ENCODE assay signal across 19 cellular contexts in genomic region chr12:112812598-112813406, GRCh38. TPM values are rescaled to one million over a fixed set of nuclear protein-coding genes. Genes with fewer than 3 reads are reported as not detected.
DNase-seq lines count a peak whose midpoint lies in the region; ATAC-seq, FAIRE-seq and TF ChIP-seq lines count a peak whose summit lies in the region.
"Had no signal": no experiment of that assay in that cellular context is flagged by ENCODE, and none has a peak within 500 bp of the region (broad histone marks: within the 10 kb centered on the region; RNA-seq: fewer than 3 reads in every experiment).

No MANE protein-coding gene starts in this region.

- no peaks in the 10 kb centered on the region for H3K36me3 Mint-ChIP-seq in GM23338 (ENCODE audit: low read depth)
- no peaks in the 10 kb centered on the region for H3K36me3 Mint-ChIP-seq in osteocyte (ENCODE audit: unreplicated experiment)
- H3K36me3 Mint-ChIP-seq: CD4-positive, alpha-beta memory T cell; IgD-negative memory B cell had no signal

- H3K23ac ChIP-seq in neuronal stem cell (ENCODE audit: low read depth, low read length, poor library complexity) = no peak overlapping the region

- H3K79me1 ChIP-seq in neuronal stem cell (ENCODE audit: low read depth, low read length) = no peaks in the 10 kb centered on the region

- POLR2A ChIA-PET in PC-3 (lab: Charles Lee; ENCODE audit: unreplicated experiment) = no interaction called here

- intact Hi-C loops in PC-3 (cut with micrococcal nuclease) = no loop called here

- ATAC-seq in GM23338 (peak; percentile 40; the same call in 2 of the 3 replicates), PC-3 (no peak), GM19395 (IDR thresholded peaks at IDR 0.05; ENCODE audit: unreplicated experiment) (no peak)

- FAIRE-seq in bronchial epithelial cell (lab: Jason Lieb, UNC) = peak; percentile 50

- H2AFZ ChIP-seq in GM23338 = no peak overlapping the region
- H2AFZ ChIP-seq in PC-3 (ENCODE audit: low read length) = no peak overlapping the region
- no peak overlapping the region for H2AFZ ChIP-seq in neuronal stem cell (ENCODE audit: low read length)
- H2AFZ ChIP-seq: PC-9 had no signal

- H3F3A ChIP-seq in GM23338 (replicated peaks; ENCODE audit: low read depth) = no peaks in the 10 kb centered on the region
- no peaks in the 10 kb centered on the region for H3F3A ChIP-seq in PC-3 (ENCODE audit: low read length, unreplicated experiment)

- H3K9me3 ChIP-seq in PC-3 (ENCODE audit: low read length) (no peaks in the 10 kb centered on the region), neuronal stem cell (replicated peaks in 1 of 2; ENCODE audit: control insufficient read depth in 2 of 2, insufficient read depth in 1 of 2, low read depth in 1 of 2, low read length in 2 of 2) (no peaks in the 10 kb centered on the region)

- H3K14ac ChIP-seq in neuronal stem cell (ENCODE audit: low read length) = no peak overlapping the region

- H3K27ac Mint-ChIP-seq in GM23338 (no peak overlapping the region), osteocyte (ENCODE audit: unreplicated experiment) (no peak overlapping the region)
- H3K27ac Mint-ChIP-seq: CD4-positive, alpha-beta memory T cell; H9; IgD-negative memory B cell had no signal

- H3K9me3 Mint-ChIP-seq in GM23338 = no peaks in the 10 kb centered on the region
- H3K9me3 Mint-ChIP-seq in osteocyte (ENCODE audit: unreplicated experiment) = no peaks in the 10 kb centered on the region
- H3K9me3 Mint-ChIP-seq: CD4-positive, alpha-beta memory T cell; H9; IgD-negative memory B cell had no signal

- H3K36me3 ChIP-seq in GM23338 (ENCODE audit: insufficient read depth) (no peaks in the 10 kb centered on the region), PC-3 (ENCODE audit: low read depth, low read length) (no peaks in the 10 kb centered on the region), bronchial epithelial cell (ENCODE audit: control insufficient read depth, insufficient read depth, low read length) (no peaks in the 10 kb centered on the region), neuronal stem cell (replicated peaks in 1 of 2; ENCODE audit: control insufficient read depth in 2 of 2, insufficient read depth in 2 of 2, low read length in 2 of 2) (no peaks in the 10 kb centered on the region)

- CTCF ChIA-PET in PC-3 (lab: Charles Lee) = no interaction called here

- H3K9me2 ChIP-seq in GM23338 (ENCODE audit: insufficient read depth) (no peaks in the 10 kb centered on the region), PC-3 (replicated peaks; ENCODE audit: low read length) (no peaks in the 10 kb centered on the region)

- DNase-seq in GM23338 (ENCODE audit: low spot score) (no peak), PC-3 (peak; percentile 19), bronchial epithelial cell (ENCODE audit: low read depth) (no peak), osteocyte (ENCODE audit: extremely low spot score, unreplicated experiment) (peak; percentile 23), AG08395 (ENCODE audit: low spot score) (no peak), neuronal stem cell (ENCODE audit: low spot score) (no peak)
- DNase-seq: AML-193; Calu3; CD4-positive, alpha-beta memory T cell; DMS53; H9; MV-4-11; NCI-H1417; NCI-H187 treated with DMSO at 0.1 percent for 48 hours; NCI-H748 treated with DMSO at 0.1 percent for 48 hours; PC-9 had no signal

- no peak overlapping the region for H2BK5ac ChIP-seq in neuronal stem cell (ENCODE audit: low read length)

- H3K4me1 Mint-ChIP-seq in GM23338 (no peaks in the 10 kb centered on the region; the same call in 1 of the 3 replicates), osteocyte (ENCODE audit: unreplicated experiment) (no peaks in the 10 kb centered on the region)

- H3K4me2 ChIP-seq in GM23338 (no peak overlapping the region), PC-3 (ENCODE audit: low read length) (no peak overlapping the region), neuronal stem cell (ENCODE audit: insufficient read depth, low read length, poor library complexity, severe bottlenecking) (no peak overlapping the region)
- H3K4me2 ChIP-seq: PC-9 had no signal

- H3K79me2 ChIP-seq in GM23338 (replicated peaks; ENCODE audit: insufficient read depth) (no peaks in the 10 kb centered on the region), PC-3 (ENCODE audit: low read length) (no peaks in the 10 kb centered on the region)

- H4K20me1 ChIP-seq in GM23338 (replicated peaks; ENCODE audit: insufficient read depth) (no peaks in the 10 kb centered on the region), PC-3 (ENCODE audit: low read length) (no peaks in the 10 kb centered on the region)

- no peak overlapping the region for H4K91ac ChIP-seq in neuronal stem cell (ENCODE audit: low read depth, low read length, poor library complexity)

- no peak overlapping the region for H3K18ac ChIP-seq in neuronal stem cell (ENCODE audit: low read length)

- no peak overlapping the region for H3K4ac ChIP-seq in neuronal stem cell (ENCODE audit: low read length)

- no CpG with 5 or more reads among the region's 1 CpG for WGBS in neuronal stem cell (ENCODE audit: extremely low coverage in 2 of 2, insufficient read length in 2 of 2, insufficient replicate concordance in 1 of 2), 2 donors

- no peak overlapping the region for H4K8ac ChIP-seq in neuronal stem cell (ENCODE audit: low read depth, low read length)

- H3K9ac ChIP-seq in PC-3 (ENCODE audit: low read length) (no peak overlapping the region), neuronal stem cell (ENCODE audit: low read depth, low read length, poor library complexity) (no peak overlapping the region)

- TF ChIP-seq CTCF in GM23338 (conservative IDR thresholded peaks at IDR 0.05; ENCODE audit: low read depth in 2 of 2) = no peak
- TF ChIP-seq CTCF in PC-3 (conservative IDR thresholded peaks at IDR 0.05; ENCODE audit: low read depth, low read length) = no peak
- TF ChIP-seq CTCF in bronchial epithelial cell (IDR thresholded peaks at IDR 0.05; ENCODE audit: insufficient read depth, low read length, severe bottlenecking) = no peak
- no peak for TF ChIP-seq CTCF in osteocyte (IDR thresholded peaks at IDR 0.05)

- peaks cover 2% of the 10 kb centered on the region for H3K27me3 Mint-ChIP-seq in GM23338 (ENCODE audit: insufficient read depth, low read depth, poor library complexity)
- H3K27me3 Mint-ChIP-seq in osteocyte (ENCODE audit: unreplicated experiment) = no peaks in the 10 kb centered on the region

- H3K27me3 ChIP-seq in GM23338 (ENCODE audit: insufficient read depth) (no peaks in the 10 kb centered on the region), PC-3 (ENCODE audit: low read length) (peaks cover 68% of the 10 kb centered on the region), bronchial epithelial cell (ENCODE audit: control insufficient read depth, insufficient read depth, low read length) (peaks cover 6% of the 10 kb centered on the region), neuronal stem cell (ENCODE audit: control insufficient read depth in 3 of 3, insufficient read depth in 3 of 3, low read depth in 1 of 3, low read length in 3 of 3) (peaks cover 0 to 7% (median 0%) of the 10 kb centered on the region in 3 experiments)

- no TSS peak for BruUV-seq in PC-3 (replicated peaks; lab: Mats Ljungman, UMichigan)

- no peak overlapping the region for H2AK5ac ChIP-seq in neuronal stem cell (ENCODE audit: low read depth, low read length)

- H3K4me3 Mint-ChIP-seq in GM23338 (no peak overlapping the region), osteocyte (ENCODE audit: unreplicated experiment) (no peak overlapping the region)
- H3K4me3 Mint-ChIP-seq: CD4-positive, alpha-beta memory T cell; H9; IgD-negative memory B cell had no signal

- no peak overlapping the region for H3K27ac ChIP-seq in GM23338 (ENCODE audit: low read depth)
- no peak overlapping the region for H3K27ac ChIP-seq in PC-3 (ENCODE audit: low read length)
- no peak overlapping the region for H3K27ac ChIP-seq in neuronal stem cell (replicated peaks; ENCODE audit: low read length)
- H3K27ac ChIP-seq: PC-9 had no signal

- no peaks in the 10 kb centered on the region for H3K4me1 ChIP-seq in GM23338 (ENCODE audit: insufficient read depth)
- no peaks in the 10 kb centered on the region for H3K4me1 ChIP-seq in PC-3 (ENCODE audit: insufficient read depth, low read length)
- no peaks in the 10 kb centered on the region for H3K4me1 ChIP-seq in neuronal stem cell (ENCODE audit: control insufficient read depth in 2 of 2, insufficient read depth in 1 of 2, low read depth in 1 of 2, low read length in 2 of 2)

- no peak overlapping the region for H2BK120ac ChIP-seq in neuronal stem cell (ENCODE audit: low read depth, low read length)

- no peak overlapping the region for H2BK12ac ChIP-seq in neuronal stem cell (ENCODE audit: low read length)

- H3K4me3 ChIP-seq in GM23338 (no peak overlapping the region), PC-3 (ENCODE audit: low read length) (no peak overlapping the region), bronchial epithelial cell (ENCODE audit: low read depth, low read length) (no peak overlapping the region), neuronal stem cell (ENCODE audit: low read length in 2 of 2) (no peak overlapping the region)
- H3K4me3 ChIP-seq: PC-9 had no signal

- no peak overlapping the region for H2BK15ac ChIP-seq in neuronal stem cell (ENCODE audit: low read length)

RNA-seq across cellular contexts. Expression of gene RPH3A, which starts 21.3 kb away (rescaled TPM):
- 0.03 and 0.31 TPM in 2 replicates for total RNA-seq in GM23338 (2014; rRNA removed; shearing (Covaris generic))
- 0.21 TPM in 1 of 2 replicates, not detected in the other for polyA plus RNA-seq in GM23338 (2016; fragmentation: Nextera tagmentation; extraction: Ambion mirVana)
- not detected in 2 replicates for total RNA-seq in PC-3 (2014; rRNA removed)
- total RNA-seq in bronchial epithelial cell = not detected in 2 replicates
- total RNA-seq in osteocyte = not detected in 2 replicates
- polyA plus RNA-seq in neuronal stem cell (2013, experiment 1 of 2) = 0.01 TPM
- polyA plus RNA-seq in neuronal stem cell (2013, experiment 2 of 2) = under 0.01 TPM
- total RNA-seq: Calu3; CD4-positive, alpha-beta memory T cell; H9; HT1080; PC-9 had no signal
- polyA plus RNA-seq: CD4-positive, alpha-beta memory T cell; IgD-negative memory B cell had no signal

Comparison
In these comparisons a context has a peak if more than half of its experiments do, and no peak if none do; other contexts are left out.
1. DNase-seq: peak in PC-3 (single experiment) and osteocyte (single experiment); none in GM23338 (single experiment), bronchial epithelial cell (single experiment), AG08395 (single experiment) and neuronal stem cell (single experiment).